In genomic region chr4:16114546-16114945, GRCh38 we compare ENCODE assay signal across 18 cellular contexts. TPM values are rescaled to one million over a fixed set of nuclear protein-coding genes. Genes with fewer than 3 reads are reported as not detected.
DNase-seq lines count a peak whose midpoint lies in the region; ATAC-seq and TF ChIP-seq lines count a peak whose summit lies in the region.
"Had no signal": no experiment of that assay in that cellular context is flagged by ENCODE, and none has a peak within 500 bp of the region (broad histone marks: within the 10 kb centered on the region; RNA-seq: fewer than 3 reads in every experiment).

No MANE protein-coding gene starts in this region.

- in situ Hi-C loops in gastrocnemius medialis (cut with MboI; ENCODE audit: low sequenced_read_pairs in 4 of 4): no loop called here

- TF ChIP-seq POLR2A in esophagus muscularis mucosa (IDR thresholded peaks at IDR 0.05; ENCODE audit: low read depth) (no peak), gastrocnemius medialis (IDR thresholded peaks at IDR 0.05) (no peak)

- DNase-seq in esophagus muscularis mucosa (ENCODE audit: extremely low spot score): peak; percentile 87
- no peak for DNase-seq in gastrocnemius medialis
- DNase-seq in LoVo (ENCODE audit: low spot score): no peak
- DNase-seq in D341Med (ENCODE audit: low spot score): no peak
- no peak for DNase-seq in NCI-H524 (lab: John Stamatoyannopoulos, UW)
- DNase-seq: 8988T; ACHN; BE2C; C1 segment of cervical spinal cord; CD4-positive, alpha-beta memory T cell; CD4-positive, CD25-positive, alpha-beta regulatory T cell; CD8-positive, alpha-beta memory T cell; COR-L47; DMS79 treated with DMSO at 0.1 percent for 48 hours; GF-D8 had no signal

- peaks cover 0 to 14% (median 9%) of the 10 kb centered on the region in 4 donors for H3K4me1 ChIP-seq in esophagus muscularis mucosa
- H3K4me1 ChIP-seq in gastrocnemius medialis: peaks cover 53% of the 10 kb centered on the region in 2 donors
- H3K4me1 ChIP-seq in skeletal muscle tissue (ENCODE audit: control insufficient read depth in 3 of 3, insufficient read depth in 3 of 3, low read length in 3 of 3): peaks cover 42 to 44% (median 43%) of the 10 kb centered on the region in 3 donors
- H3K4me1 ChIP-seq: BE2C had no signal

- TF ChIP-seq EP300 in esophagus muscularis mucosa (IDR thresholded peaks at IDR 0.05): no peak

- H3K4me3 ChIP-seq in esophagus muscularis mucosa: no peak overlapping the region
- no peak overlapping the region for H3K4me3 ChIP-seq in gastrocnemius medialis
- H3K4me3 ChIP-seq in skeletal muscle tissue (ENCODE audit: low read length in 3 of 3): no peak overlapping the region
- H3K4me3 ChIP-seq: BLaER1 had no signal

- ATAC-seq in gastrocnemius medialis: no peak
- ATAC-seq in GM21515 (IDR thresholded peaks at IDR 0.05; ENCODE audit: unreplicated experiment): no peak

- H3K36me3 ChIP-seq in esophagus muscularis mucosa (no peaks in the 10 kb centered on the region), gastrocnemius medialis (no peaks in the 10 kb centered on the region), skeletal muscle tissue (ENCODE audit: control insufficient read depth in 3 of 3, insufficient read depth in 3 of 3, low read length in 3 of 3) (no peaks in the 10 kb centered on the region)
- H3K36me3 ChIP-seq: BE2C, BLaER1 had no signal

- H3K27me3 ChIP-seq in esophagus muscularis mucosa (no peaks in the 10 kb centered on the region), gastrocnemius medialis (no peaks in the 10 kb centered on the region), skeletal muscle tissue (ENCODE audit: control insufficient read depth in 3 of 3, insufficient read depth in 3 of 3, low read length in 3 of 3) (no peaks in the 10 kb centered on the region)
- H3K27me3 ChIP-seq: BE2C, BLaER1 had no signal

- no peaks in the 10 kb centered on the region for H3K9me3 ChIP-seq in esophagus muscularis mucosa
- no peaks in the 10 kb centered on the region for H3K9me3 ChIP-seq in gastrocnemius medialis
- H3K9me3 ChIP-seq in skeletal muscle tissue (ENCODE audit: control insufficient read depth in 3 of 3, low read length in 3 of 3): no peaks in the 10 kb centered on the region
- H3K9me3 ChIP-seq: BE2C, BLaER1 had no signal

- WGBS in esophagus muscularis mucosa: 95% methylated on average over 6 of the region's 6 CpGs

- H3K9ac ChIP-seq in skeletal muscle tissue (ENCODE audit: low read depth in 1 of 3, low read length in 3 of 3): no peak overlapping the region
- H3K9ac ChIP-seq: BLaER1 had no signal

- TF ChIP-seq CTCF in esophagus muscularis mucosa (IDR thresholded peaks at IDR 0.05) (no peak), gastrocnemius medialis (IDR thresholded peaks at IDR 0.05 in 4 of 5, conservative IDR thresholded peaks at IDR 0.05 in 1 of 5) (no peak)

- intact Hi-C loops in esophagus muscularis mucosa (cut with DNase I) (no loop called here), gastrocnemius medialis (cut with DNase I; ENCODE audit: low total_unique reads) (loop anchor here (10.0 kb wide), 2 partner anchors 110 to 310 kb away; partner anchors contain the start of gene TAPT1)

- no peak overlapping the region for H3K27ac ChIP-seq in esophagus muscularis mucosa (replicated peaks in 1 of 4)
- peak overlapping the region in 3 of 4 donors; percentile 62 to 77 (median 62) for H3K27ac ChIP-seq in gastrocnemius medialis
- H3K27ac ChIP-seq in skeletal muscle tissue (ENCODE audit: low read depth, low read length): peak overlapping the region; percentile 39
- H3K27ac ChIP-seq: BLaER1 had no signal

RNA-seq across cellular contexts. Expression of gene PROM1, which starts 30.7 kb away (rescaled TPM):
- 1 to 10 TPM; 3.3 to 4.6 (median 4.0) TPM for total RNA-seq in esophagus muscularis mucosa
- total RNA-seq in gastrocnemius medialis: 1 to 10 TPM in 1 of 4 donors, under 1 TPM in 2, not detected in 1; 0.11 to 2.9 (median 0.58) TPM
- total RNA-seq in skeletal muscle tissue: 40.2 TPM
- total RNA-seq: CD4-positive, alpha-beta memory T cell had no signal

Comparison
In these comparisons a context has a peak if more than half of its experiments do, and no peak if none do; other contexts are left out.
1. H3K27ac ChIP-seq: peak in gastrocnemius medialis (3 of 4) and skeletal muscle tissue (single experiment); none in esophagus muscularis mucosa (0 of 4).